Comparison of ENCODE assay signal across 8 cellular contexts in the genomic region with DNA sequence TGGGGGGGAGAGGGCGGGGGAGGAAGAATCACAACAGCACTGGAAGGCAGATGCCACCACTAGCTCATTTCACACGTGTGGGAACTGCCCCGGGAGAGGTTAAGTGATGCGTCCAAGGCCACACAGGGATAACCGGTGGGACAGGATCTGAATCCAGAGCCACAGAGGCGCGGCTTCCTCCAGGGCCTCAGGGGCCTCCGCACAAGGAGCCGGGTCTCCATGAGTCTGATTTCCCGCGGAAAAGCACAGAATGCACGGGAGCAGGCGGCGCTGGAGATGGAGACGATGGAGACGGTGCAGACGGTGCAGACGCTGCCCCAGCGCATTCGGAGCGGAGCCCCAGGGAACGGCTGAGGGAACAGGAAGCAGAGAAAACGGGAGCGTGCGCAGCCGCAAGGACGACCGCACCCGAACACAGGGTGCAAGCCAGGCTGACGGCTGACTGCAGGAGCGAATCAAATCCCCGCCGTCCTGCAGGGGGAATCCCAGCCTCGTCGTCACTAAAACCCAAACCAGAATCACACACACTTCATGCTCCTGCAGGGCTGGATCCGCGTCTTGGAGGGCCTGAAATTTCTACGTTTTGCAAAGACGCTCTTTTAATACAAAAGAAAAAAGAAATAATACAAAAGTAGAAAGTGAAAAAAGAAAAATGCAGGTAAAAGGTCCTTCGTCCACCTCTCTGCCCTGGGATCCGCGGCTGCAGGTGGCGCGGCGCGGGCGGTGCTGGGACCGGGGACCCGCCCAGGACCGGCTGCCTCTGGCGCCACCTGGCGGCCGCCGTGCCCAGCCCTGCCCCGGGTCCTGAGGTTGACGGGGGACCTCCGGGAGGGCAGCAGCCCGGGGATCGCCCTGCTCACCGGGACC. TPM values are rescaled to one million over a fixed set of nuclear protein-coding genes. Genes with fewer than 3 reads are reported as not detected.
DNase-seq lines count a peak whose midpoint lies in the region; ATAC-seq and TF ChIP-seq lines count a peak whose summit lies in the region.

No MANE protein-coding gene starts in this region.

- H2AFZ ChIP-seq in smooth muscle cell (ENCODE audit: low read depth), result no peak overlapping the region

- no peaks in the 10 kb centered on the region for H3F3A ChIP-seq in smooth muscle cell (ENCODE audit: low read depth)

- peaks cover 9 to 24% of the 10 kb centered on the region in 2 donors for H3K36me3 ChIP-seq in ascending aorta
- no peaks in the 10 kb centered on the region; the same call in 1 of the 2 replicates for H3K36me3 ChIP-seq in iPS DF 6.9 (ENCODE audit: control insufficient read depth, insufficient read depth, low read length)
- no peaks in the 10 kb centered on the region for H3K36me3 ChIP-seq in smooth muscle cell (ENCODE audit: low read depth)

- no CpG with 5 or more reads among the region's 60 CpGs for WGBS in iPS DF 6.9 (ENCODE audit: insufficient coverage, insufficient read length)
- WGBS in smooth muscle cell (ENCODE audit: low lambda C conversion rate), result 46% methylated on average over 58 of the region's 60 CpGs

- intact Hi-C loops in ascending aorta (cut with DNase I), result loop anchor here (2.0 kb wide), 1 partner anchor 20 kb away; a partner anchor contains a TSS

- peak overlapping the region; percentile 60 for H3K27ac ChIP-seq in C4-2B
- H3K27ac ChIP-seq in ascending aorta, result peak overlapping the region in 1 of 2 donors; percentile 13
- H3K27ac ChIP-seq in iPS DF 6.9 (ENCODE audit: low read length), result no peak overlapping the region
- H3K27ac ChIP-seq in smooth muscle cell (ENCODE audit: low read depth), result no peak overlapping the region

- peak overlapping the region; percentile 50 to 57 for H3K4me3 ChIP-seq in ascending aorta
- no peak overlapping the region for H3K4me3 ChIP-seq in iPS DF 6.9 (ENCODE audit: low read length)
- peak overlapping the region; percentile 38 for H3K4me3 ChIP-seq in smooth muscle cell

- no peaks in the 10 kb centered on the region for H3K27me3 ChIP-seq in ascending aorta
- H3K27me3 ChIP-seq in iPS DF 6.9 (ENCODE audit: control insufficient read depth, insufficient read depth, low read length), result no peaks in the 10 kb centered on the region
- no peaks in the 10 kb centered on the region for H3K27me3 ChIP-seq in smooth muscle cell (ENCODE audit: low read depth)

- DNase-seq in T follicular helper cell (ENCODE audit: low read depth) (peak; percentile 62), ascending aorta (ENCODE audit: low spot score in 2 of 2) (peak in 1 of 2 donors; percentile 75), iPS DF 6.9 (ENCODE audit: low read depth, low spot score) (peak; percentile 57), smooth muscle cell (lab: John Stamatoyannopoulos, UW; ENCODE audit: unreplicated experiment) (no peak), GDM1 (lab: John Stamatoyannopoulos, UW) (no peak)

- H3K9me3 ChIP-seq in ascending aorta (no peaks in the 10 kb centered on the region), iPS DF 6.9 (ENCODE audit: control insufficient read depth, insufficient read depth, low read length) (no peaks in the 10 kb centered on the region), smooth muscle cell (replicated peaks; ENCODE audit: low read depth) (no peaks in the 10 kb centered on the region)

- peaks cover 49% of the 10 kb centered on the region for H4K20me1 ChIP-seq in smooth muscle cell (ENCODE audit: low read depth)

- ATAC-seq in GM19372 (IDR thresholded peaks at IDR 0.05; ENCODE audit: low read depth, unreplicated experiment) (peak; percentile 89), HG03469 (IDR thresholded peaks at IDR 0.05; ENCODE audit: unreplicated experiment) (peak; percentile 47)

- no peak overlapping the region for H3K9ac ChIP-seq in smooth muscle cell (ENCODE audit: low read depth)

- peak; percentile 95 for TF ChIP-seq CTCF in C4-2B (conservative IDR thresholded peaks at IDR 0.05)
- TF ChIP-seq CTCF in ascending aorta (IDR thresholded peaks at IDR 0.05), result peak; percentile 53 to 84 (median 67)
- peak; percentile 96 for TF ChIP-seq CTCF in smooth muscle cell (IDR thresholded peaks at IDR 0.05; ENCODE audit: borderline replicate concordance, insufficient read depth, poor library complexity, severe bottlenecking)

- no peaks in the 10 kb centered on the region for H3K4me1 ChIP-seq in ascending aorta
- peaks cover 8% of the 10 kb centered on the region for H3K4me1 ChIP-seq in iPS DF 6.9 (ENCODE audit: control insufficient read depth, insufficient read depth, low read length)
- peaks cover 12% of the 10 kb centered on the region for H3K4me1 ChIP-seq in smooth muscle cell (ENCODE audit: low read depth)

- no peaks in the 10 kb centered on the region for H3K79me2 ChIP-seq in smooth muscle cell (ENCODE audit: low read depth)

- H3K4me2 ChIP-seq in smooth muscle cell, result peak overlapping the region; percentile 74

RNA-seq across cellular contexts. Expression of a gene that starts 20.4 kb away (rescaled TPM):
- total RNA-seq in ascending aorta, result 16.6 TPM
- 31.4 and 32.8 TPM in 2 replicates for total RNA-seq in smooth muscle cell
- polyA plus RNA-seq in smooth muscle cell, result 21.7 and 25.3 TPM in 2 replicates

RNA-seq across cellular contexts. Expression of a gene that starts 53.3 kb away (rescaled TPM):
- 73.7 TPM for total RNA-seq in ascending aorta
- 332 and 367 TPM in 2 replicates for total RNA-seq in smooth muscle cell
- 595 and 627 TPM in 2 replicates for polyA plus RNA-seq in smooth muscle cell

Comparison
In these comparisons a context has a peak if more than half of its experiments do, and no peak if none do; other contexts are left out.
1. DNase-seq: peak in T follicular helper cell (single experiment) and iPS DF 6.9 (single experiment); none in smooth muscle cell (single experiment) and GDM1 (single experiment).
2. Peak in every context shown above with its lines, with median percentiles within 50 percentile points of each other: CTCF ChIP-seq.